Comparison of ENCODE assay signal across 10 cellular contexts in genomic region chr10:62054825-62055224, GRCh38.
DNase-seq lines count a peak whose midpoint lies in the region; ATAC-seq, FAIRE-seq and TF ChIP-seq lines count a peak whose summit lies in the region.
"Had no signal": no experiment of that assay in that cellular context is flagged by ENCODE, and none has a peak within 500 bp of the region (broad histone marks: within the 10 kb centered on the region; RNA-seq: fewer than 3 reads in every experiment).

No MANE protein-coding gene starts in this region.

- no peaks in the 10 kb centered on the region for H3K27me3 Mint-ChIP-seq in CD8-positive, alpha-beta T cell (ENCODE audit: low read depth)
- H3K27me3 Mint-ChIP-seq in activated T-helper 17 cell treated with anti-CD3 and anti-CD28 coated beads, Interleukin-2, amount 50 U/mL, for 72 hours = no peaks in the 10 kb centered on the region

- no peak overlapping the region for H2AFZ ChIP-seq in parathyroid adenoma

- H3K36me3 Mint-ChIP-seq in CD8-positive, alpha-beta T cell = peaks cover 89% of the 10 kb centered on the region
- peaks cover 100% of the 10 kb centered on the region for H3K36me3 Mint-ChIP-seq in activated T-helper 17 cell treated with anti-CD3 and anti-CD28 coated beads, Interleukin-2, amount 50 U/mL, for 72 hours (ENCODE audit: low read depth)

- H3K4me2 ChIP-seq in parathyroid adenoma (ENCODE audit: low read length) = no peak overlapping the region

- H3K79me2 ChIP-seq in parathyroid adenoma = no peaks in the 10 kb centered on the region

- no peak for TF ChIP-seq CTCF in CD8-positive, alpha-beta T cell (IDR thresholded peaks at IDR 0.05)
- no peak for TF ChIP-seq CTCF in parathyroid adenoma (IDR thresholded peaks at IDR 0.05)

- no peaks in the 10 kb centered on the region for H3K9me3 ChIP-seq in CD8-positive, alpha-beta T cell (ENCODE audit: low read length)
- peaks cover 2% of the 10 kb centered on the region for H3K9me3 ChIP-seq in parathyroid adenoma (ENCODE audit: control insufficient read depth, low read length)

- FAIRE-seq in RCC 7860 (lab: Jason Lieb, UNC) = no peak

- no peak overlapping the region for H3K4me3 ChIP-seq in CD8-positive, alpha-beta T cell (ENCODE audit: low read depth, low read length)
- H3K4me3 ChIP-seq in parathyroid adenoma (ENCODE audit: low read depth, low read length) = no peak overlapping the region
- H3K4me3 ChIP-seq: lung had no signal

- ATAC-seq in CD8-positive, alpha-beta T cell = no peak
- ATAC-seq in GM21515 (IDR thresholded peaks at IDR 0.05; ENCODE audit: unreplicated experiment) = peak; percentile 29
- peak; percentile 29 for ATAC-seq in activated T-helper 17 cell treated with anti-CD3 and anti-CD28 coated beads, Interleukin-2, amount 50 U/mL, for 72 hours (replicated peaks)
- ATAC-seq in HG03135 (IDR thresholded peaks at IDR 0.05; ENCODE audit: unreplicated experiment) = no peak

- H3K4me1 Mint-ChIP-seq in CD8-positive, alpha-beta T cell (ENCODE audit: low read depth) = peaks cover 45% of the 10 kb centered on the region
- H3K4me1 Mint-ChIP-seq in activated T-helper 17 cell treated with anti-CD3 and anti-CD28 coated beads, Interleukin-2, amount 50 U/mL, for 72 hours = peaks cover 56% of the 10 kb centered on the region

- H3K36me3 ChIP-seq in CD8-positive, alpha-beta T cell (ENCODE audit: insufficient read depth, low read length) = no peaks in the 10 kb centered on the region
- H3K36me3 ChIP-seq in parathyroid adenoma (ENCODE audit: control insufficient read depth, insufficient read depth, low read length) = no peaks in the 10 kb centered on the region

- no peaks in the 10 kb centered on the region for H3K9me3 Mint-ChIP-seq in CD8-positive, alpha-beta T cell
- peaks cover 4% of the 10 kb centered on the region for H3K9me3 Mint-ChIP-seq in activated T-helper 17 cell treated with anti-CD3 and anti-CD28 coated beads, Interleukin-2, amount 50 U/mL, for 72 hours

- POLR2A ChIA-PET in CD8-positive, alpha-beta T cell (lab: Charles Lee) = no interaction called here

- CTCF ChIA-PET in CD8-positive, alpha-beta T cell (lab: Charles Lee) = interaction anchor here (3.4 kb wide), 1 partner anchor 16 kb away, joined by 14 read pairs; no protein-coding TSS in a partner anchor

- no peak for DNase-seq in CD8-positive, alpha-beta T cell
- no peak for DNase-seq in NCI-H1092 (lab: John Stamatoyannopoulos, UW)
- DNase-seq in NOMO-1 treated with dmso at 0.1 percent for 144 hours (lab: John Stamatoyannopoulos, UW; ENCODE audit: unreplicated experiment) = no peak
- DNase-seq in RCC 7860 (ENCODE audit: low spot score) = no peak
- DNase-seq: SIG-M5 had no signal

- H3K27ac Mint-ChIP-seq in CD8-positive, alpha-beta T cell = peak overlapping the region; percentile 58
- H3K27ac Mint-ChIP-seq in activated T-helper 17 cell treated with anti-CD3 and anti-CD28 coated beads, Interleukin-2, amount 50 U/mL, for 72 hours = peak overlapping the region; percentile 98

- no peak overlapping the region for H3K9ac ChIP-seq in parathyroid adenoma

- no peak overlapping the region for H3K27ac ChIP-seq in CD8-positive, alpha-beta T cell (ENCODE audit: low read depth, low read length)
- H3K27ac ChIP-seq in parathyroid adenoma = peak overlapping the region; percentile 21

- no peaks in the 10 kb centered on the region for H3K27me3 ChIP-seq in CD8-positive, alpha-beta T cell (ENCODE audit: insufficient read depth, low read length)
- no peaks in the 10 kb centered on the region for H3K27me3 ChIP-seq in parathyroid adenoma (ENCODE audit: control insufficient read depth, insufficient read depth, low read length)

- intact Hi-C loops in CD8-positive, alpha-beta T cell (cut with DNase I, micrococcal nuclease) = loop anchor here in 1 of 2 experiments (5.0 kb wide), 1 partner anchor 327 kb away; no protein-coding TSS in a partner anchor

- H3K4me3 Mint-ChIP-seq in CD8-positive, alpha-beta T cell = no peak overlapping the region
- H3K4me3 Mint-ChIP-seq in activated T-helper 17 cell treated with anti-CD3 and anti-CD28 coated beads, Interleukin-2, amount 50 U/mL, for 72 hours = peak overlapping the region; percentile 98

- H3K4me1 ChIP-seq in CD8-positive, alpha-beta T cell (ENCODE audit: insufficient read depth, low read length) = peaks cover 3% of the 10 kb centered on the region
- peaks cover 10% of the 10 kb centered on the region for H3K4me1 ChIP-seq in parathyroid adenoma

Comparison
In these comparisons a context has a peak if more than half of its experiments do, and no peak if none do; other contexts are left out.
1. ATAC-seq: peak in GM21515 (single experiment) and activated T-helper 17 cell treated with anti-CD3 and anti-CD28 coated beads, Interleukin-2, amount 50 U/mL, for 72 hours (single experiment); none in CD8-positive, alpha-beta T cell (single experiment) and HG03135 (single experiment).